8 cellular contexts compared by ENCODE assay signal in the genomic region with DNA sequence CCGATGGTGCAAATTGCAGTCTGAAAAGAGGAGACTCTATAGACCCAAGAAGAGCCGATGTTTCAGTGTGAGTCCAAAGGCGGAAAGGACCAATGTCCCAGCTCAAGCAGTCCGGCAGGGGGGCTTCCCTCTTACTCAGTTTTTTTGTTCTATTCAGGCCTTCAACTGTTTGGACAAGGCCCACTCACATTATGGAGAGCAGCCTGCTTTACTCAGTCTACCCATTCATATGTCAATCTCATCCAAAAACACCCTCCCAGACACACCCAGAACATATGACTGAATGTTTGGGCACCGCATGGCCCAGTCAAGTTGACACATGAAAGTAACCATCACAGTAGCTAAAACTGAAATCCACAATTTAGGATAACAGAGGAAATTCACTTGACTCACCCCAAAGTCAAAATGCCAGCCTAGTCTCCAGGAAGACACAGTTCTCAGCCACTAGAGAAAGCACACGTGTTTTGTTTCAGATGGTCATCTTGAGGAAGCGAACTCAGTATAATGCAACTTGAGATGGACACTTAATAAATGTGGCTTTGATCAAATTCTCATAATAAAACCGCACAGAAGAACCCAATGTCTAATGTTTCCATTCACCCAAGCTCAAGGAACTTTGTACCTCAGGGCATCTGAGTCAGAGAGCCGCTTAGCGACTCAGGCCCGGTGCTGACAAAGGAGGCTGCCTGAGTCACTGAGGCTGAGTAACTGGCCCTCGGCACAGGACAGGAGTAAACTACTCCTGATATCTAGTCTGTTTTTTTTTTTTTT. TPM values are rescaled to one million over a fixed set of nuclear protein-coding genes. Genes with fewer than 3 reads are reported as not detected.
DNase-seq lines count a peak whose midpoint lies in the region; ATAC-seq and TF ChIP-seq lines count a peak whose summit lies in the region.

No MANE protein-coding gene starts in this region.

- peaks cover 43% of the 10 kb centered on the region for H3K27me3 Mint-ChIP-seq in activated CD8-positive, alpha-beta memory T cell treated with anti-CD3 and anti-CD28 coated beads, Interleukin-2, amount 10 ng/mL, durations not matched to agents 7 days and 5 days

- H3K9me3 ChIP-seq in ascending aorta: no peaks in the 10 kb centered on the region
- no peaks in the 10 kb centered on the region for H3K9me3 ChIP-seq in mesodermal cell (ENCODE audit: control insufficient read depth, low read length)
- H3K9me3 ChIP-seq in thoracic aorta: no peaks in the 10 kb centered on the region
- peaks cover 3 to 7% of the 10 kb centered on the region in 2 donors for H3K9me3 ChIP-seq in neuronal stem cell (replicated peaks in 1 of 2; ENCODE audit: control insufficient read depth in 2 of 2, insufficient read depth in 1 of 2, low read depth in 1 of 2, low read length in 2 of 2)

- H3K4me3 Mint-ChIP-seq in activated CD8-positive, alpha-beta memory T cell treated with anti-CD3 and anti-CD28 coated beads, Interleukin-2, amount 10 ng/mL, durations not matched to agents 7 days and 5 days: no peak overlapping the region

- H4K91ac ChIP-seq in neuronal stem cell (ENCODE audit: low read depth, low read length, poor library complexity): no peak overlapping the region

- CTCF ChIA-PET in activated CD8-positive, alpha-beta memory T cell treated with anti-CD3 and anti-CD28 coated beads, Interleukin-2, amount 10 ng/mL, durations not matched to agents 7 days and 5 days (lab: Charles Lee): interaction anchor here (2.8 kb wide), 1 partner anchor 126 kb away, joined by 10 read pairs; no protein-coding TSS in a partner anchor

- no peak overlapping the region for H3K18ac ChIP-seq in neuronal stem cell (ENCODE audit: low read length)

- H3K36me3 ChIP-seq in ascending aorta (no peaks in the 10 kb centered on the region), mesodermal cell (ENCODE audit: control insufficient read depth, insufficient read depth, low read length) (peaks cover 27% of the 10 kb centered on the region), thoracic aorta (no peaks in the 10 kb centered on the region), neuronal stem cell (replicated peaks in 1 of 2; ENCODE audit: control insufficient read depth in 2 of 2, insufficient read depth in 2 of 2, low read length in 2 of 2) (peaks cover 0 to 14% of the 10 kb centered on the region in 2 donors)

- H3K14ac ChIP-seq in neuronal stem cell (ENCODE audit: low read length): no peak overlapping the region

- peaks cover 2% of the 10 kb centered on the region for H3K4me1 Mint-ChIP-seq in activated CD8-positive, alpha-beta memory T cell treated with anti-CD3 and anti-CD28 coated beads, Interleukin-2, amount 10 ng/mL, durations not matched to agents 7 days and 5 days

- H2BK5ac ChIP-seq in neuronal stem cell (ENCODE audit: low read length): no peak overlapping the region

- H4K8ac ChIP-seq in neuronal stem cell (ENCODE audit: low read depth, low read length): no peak overlapping the region

- H3K27ac ChIP-seq in ascending aorta (no peak overlapping the region), mesodermal cell (ENCODE audit: low read depth, low read length, severe bottlenecking) (peak overlapping the region; percentile 3), thoracic aorta (no peak overlapping the region), neuronal stem cell (replicated peaks; ENCODE audit: low read length) (no peak overlapping the region)

- H3K79me1 ChIP-seq in neuronal stem cell (ENCODE audit: low read depth, low read length): no peaks in the 10 kb centered on the region

- H3K4ac ChIP-seq in neuronal stem cell (ENCODE audit: low read length): no peak overlapping the region

- H3K4me3 ChIP-seq in ascending aorta: peak overlapping the region; percentile 86 to 88
- H3K4me3 ChIP-seq in mesodermal cell (ENCODE audit: extremely low read depth, insufficient read depth, low read length, poor library complexity, severe bottlenecking): no peak overlapping the region
- H3K4me3 ChIP-seq in thoracic aorta: peak overlapping the region; percentile 99
- H3K4me3 ChIP-seq in neuronal stem cell (ENCODE audit: low read length in 2 of 2): no peak overlapping the region

- intact Hi-C loops in ascending aorta (cut with DNase I): loop anchor here (5.0 kb wide), 2 partner anchors 206 to 396 kb away; no protein-coding TSS in a partner anchor

- H3K27me3 ChIP-seq in ascending aorta (no peaks in the 10 kb centered on the region), thoracic aorta (replicated peaks; ENCODE audit: insufficient read depth) (no peaks in the 10 kb centered on the region), neuronal stem cell (ENCODE audit: control insufficient read depth in 3 of 3, insufficient read depth in 3 of 3, low read depth in 1 of 3, low read length in 3 of 3) (peaks cover 0 to 5% (median 0%) of the 10 kb centered on the region in 3 experiments)

- no peaks in the 10 kb centered on the region for H3K9me3 Mint-ChIP-seq in activated CD8-positive, alpha-beta memory T cell treated with anti-CD3 and anti-CD28 coated beads, Interleukin-2, amount 10 ng/mL, durations not matched to agents 7 days and 5 days (ENCODE audit: low read depth)

- no peak for ATAC-seq in activated CD8-positive, alpha-beta memory T cell treated with anti-CD3 and anti-CD28 coated beads, Interleukin-2, amount 10 ng/mL, durations not matched to agents 7 days and 5 days
- ATAC-seq in thoracic aorta (ENCODE audit: insufficient number of reproducible peaks, low FRiP score, low read depth) (no peak), left lobe of liver (no peak)

- H3K4me2 ChIP-seq in neuronal stem cell (ENCODE audit: insufficient read depth, low read length, poor library complexity, severe bottlenecking): no peak overlapping the region

- H2BK12ac ChIP-seq in neuronal stem cell (ENCODE audit: low read length): no peak overlapping the region

- no peak overlapping the region for H3K23ac ChIP-seq in neuronal stem cell (ENCODE audit: low read depth, low read length, poor library complexity)

- H3K36me3 Mint-ChIP-seq in activated CD8-positive, alpha-beta memory T cell treated with anti-CD3 and anti-CD28 coated beads, Interleukin-2, amount 10 ng/mL, durations not matched to agents 7 days and 5 days: no peaks in the 10 kb centered on the region

- no peak for TF ChIP-seq CTCF in ascending aorta (IDR thresholded peaks at IDR 0.05)
- TF ChIP-seq CTCF in thoracic aorta (IDR thresholded peaks at IDR 0.05): no peak

- whole genome bisulfite sequencing in mesodermal cell (ENCODE audit: insufficient coverage in 2 of 2), 2 experiments: 88 to 89% methylated on average over 8 to 9 of the region's 12 CpGs
- no CpG with 5 or more reads among the region's 12 CpGs for WGBS in neuronal stem cell (ENCODE audit: extremely low coverage in 2 of 2, insufficient read length in 2 of 2, insufficient replicate concordance in 1 of 2), 2 donors

- H3K4me1 ChIP-seq in ascending aorta: peaks cover 0 to 2% of the 10 kb centered on the region in 2 donors
- H3K4me1 ChIP-seq in mesodermal cell (ENCODE audit: control insufficient read depth, insufficient read depth, low read length, poor library complexity, severe bottlenecking): peaks cover 10% of the 10 kb centered on the region
- peaks cover 8 to 45% of the 10 kb centered on the region in 2 donors for H3K4me1 ChIP-seq in thoracic aorta (ENCODE audit: control insufficient read depth in 1 of 2, low read depth in 2 of 2)
- peaks cover 0 to 4% of the 10 kb centered on the region in 2 donors for H3K4me1 ChIP-seq in neuronal stem cell (ENCODE audit: control insufficient read depth in 2 of 2, insufficient read depth in 1 of 2, low read depth in 1 of 2, low read length in 2 of 2)

- H2AFZ ChIP-seq in neuronal stem cell (ENCODE audit: low read length): no peak overlapping the region

- H3K27ac Mint-ChIP-seq in activated CD8-positive, alpha-beta memory T cell treated with anti-CD3 and anti-CD28 coated beads, Interleukin-2, amount 10 ng/mL, durations not matched to agents 7 days and 5 days: no peak overlapping the region

- no peak overlapping the region for H2AK5ac ChIP-seq in neuronal stem cell (ENCODE audit: low read depth, low read length)

- peak; percentile 10 to 41 for DNase-seq in activated CD8-positive, alpha-beta memory T cell treated with anti-CD3 and anti-CD28 coated beads for 4 hours (ENCODE audit: low read depth in 2 of 2)
- no peak for DNase-seq in activated CD8-positive, alpha-beta memory T cell treated with anti-CD3 and anti-CD28 coated beads, Interleukin-2, amount 10 ng/mL, durations not matched to agents 7 days and 5 days
- DNase-seq in ascending aorta (ENCODE audit: low spot score in 2 of 2): peak in 1 of 2 donors; percentile 80
- DNase-seq in thoracic aorta (ENCODE audit: low spot score): peak; percentile 33
- no peak for DNase-seq in neuronal stem cell (ENCODE audit: low spot score)
- DNase-seq in NCI-H2107 treated with DMSO at 0.1 percent for 48 hours (lab: John Stamatoyannopoulos, UW; ENCODE audit: unreplicated experiment): no peak
- no peak for DNase-seq in left lobe of liver (ENCODE audit: low spot score)

- H2BK120ac ChIP-seq in neuronal stem cell (ENCODE audit: low read depth, low read length): no peak overlapping the region

- no peak overlapping the region for H2BK15ac ChIP-seq in neuronal stem cell (ENCODE audit: low read length)

- H3K9ac ChIP-seq in neuronal stem cell (ENCODE audit: low read depth, low read length, poor library complexity): no peak overlapping the region

RNA-seq across cellular contexts. Expression of a gene that starts 2.4 kb away (rescaled TPM):
- 1 to 10 TPM; 3.4 to 4.1 TPM for total RNA-seq in activated CD8-positive, alpha-beta memory T cell treated with anti-CD3 and anti-CD28 coated beads, Interleukin-2, amount 10 ng/mL, durations not matched to agents 7 days and 5 days
- total RNA-seq in ascending aorta (175 TPM), thoracic aorta (100 to 1,000 TPM in 1 of 2 donors, 10 to 100 TPM in 1; 77.6 to 107 TPM), left lobe of liver (5.5 TPM)
- polyA plus RNA-seq in mesodermal cell (2013, experiment 1 of 2): 16.8 TPM
- polyA plus RNA-seq in mesodermal cell (2013, experiment 2 of 2): 15.6 TPM
- 10.6 TPM for polyA plus RNA-seq in neuronal stem cell (2013, experiment 1 of 2)
- 10.4 TPM for polyA plus RNA-seq in neuronal stem cell (2013, experiment 2 of 2)

RNA-seq across cellular contexts. Expression of a gene that starts 59.1 kb away (rescaled TPM):
- total RNA-seq in activated CD8-positive, alpha-beta memory T cell treated with anti-CD3 and anti-CD28 coated beads, Interleukin-2, amount 10 ng/mL, durations not matched to agents 7 days and 5 days: 10 to 100 TPM; 20.5 to 23.1 TPM
- total RNA-seq in ascending aorta: 12.2 TPM
- polyA plus RNA-seq in mesodermal cell (2013, experiment 1 of 2): 19.5 TPM
- 24.8 TPM for polyA plus RNA-seq in mesodermal cell (2013, experiment 2 of 2)
- total RNA-seq in thoracic aorta: 10 to 100 TPM; 17.5 to 18.4 TPM
- 24.1 TPM for polyA plus RNA-seq in neuronal stem cell (2013, experiment 1 of 2)
- polyA plus RNA-seq in neuronal stem cell (2013, experiment 2 of 2): 24.0 TPM
- total RNA-seq in left lobe of liver: 5.2 TPM

Comparison
In these comparisons a context has a peak if more than half of its experiments do, and no peak if none do; other contexts are left out.
1. DNase-seq: peak in activated CD8-positive, alpha-beta memory T cell treated with anti-CD3 and anti-CD28 coated beads for 4 hours (2 of 2) and thoracic aorta (single experiment); none in activated CD8-positive, alpha-beta memory T cell treated with anti-CD3 and anti-CD28 coated beads, Interleukin-2, amount 10 ng/mL, durations not matched to agents 7 days and 5 days (single experiment), neuronal stem cell (single experiment), NCI-H2107 treated with DMSO at 0.1 percent for 48 hours (single experiment) and left lobe of liver (single experiment).
2. H3K4me3 ChIP-seq: peak in ascending aorta (2 of 2) and thoracic aorta (single experiment); none in mesodermal cell (single experiment) and neuronal stem cell (0 of 2).
3. RNA of a gene that starts 2.4 kb away (total RNA-seq): 175 TPM in ascending aorta (single experiment) and 77.6 to 107 TPM in thoracic aorta; 5.5 TPM in left lobe of liver (single experiment) and 3.4 to 4.1 TPM in activated CD8-positive, alpha-beta memory T cell treated with anti-CD3 and anti-CD28 coated beads, Interleukin-2, amount 10 ng/mL, durations not matched to agents 7 days and 5 days; every median in the first group is over 10 times any median in the second.